ENCODE assay signal across 8 cellular contexts in the genomic region with DNA sequence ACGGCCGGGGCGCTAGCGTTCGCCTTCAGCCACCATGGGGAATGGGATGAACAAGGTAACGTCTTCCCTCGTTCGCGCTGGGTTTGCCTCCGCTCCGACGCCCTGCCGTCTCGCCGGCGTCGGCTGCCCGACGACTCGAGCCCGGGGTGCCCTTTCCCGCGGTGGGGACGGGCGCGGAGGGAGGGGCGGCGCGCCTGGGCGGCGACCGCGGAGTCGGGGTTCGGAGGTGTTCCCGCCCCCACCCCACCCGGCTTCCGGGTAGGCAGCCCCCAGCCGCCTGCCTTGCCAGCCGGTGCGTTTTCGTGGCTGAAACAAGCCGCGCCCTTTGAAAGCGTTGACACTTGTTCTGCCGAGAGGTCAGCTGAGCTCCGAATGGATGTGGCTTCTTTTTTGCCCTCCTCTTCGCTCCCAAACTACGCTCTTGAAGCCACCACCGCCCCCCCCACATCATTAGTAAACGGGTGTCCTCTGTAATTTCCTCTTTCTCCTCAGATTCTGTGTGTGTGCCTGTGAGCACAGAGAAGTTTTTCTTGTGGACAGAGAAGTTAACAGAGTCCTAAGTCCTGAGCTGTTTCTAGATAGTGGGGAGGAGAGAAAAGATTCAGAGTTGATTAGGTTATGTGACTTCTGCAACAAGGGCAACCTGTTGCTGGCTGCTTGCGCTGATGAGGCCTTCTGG. TPM values are rescaled to one million over a fixed set of nuclear protein-coding genes. Genes with fewer than 3 reads are reported as not detected.
DNase-seq lines count a peak whose midpoint lies in the region; ATAC-seq and TF ChIP-seq lines count a peak whose summit lies in the region.

No MANE protein-coding gene starts in this region.

- no peaks in the 10 kb centered on the region for H3K36me3 Mint-ChIP-seq in Caco-2 (ENCODE audit: insufficient read depth, unreplicated experiment)
- H3K36me3 Mint-ChIP-seq in activated T-helper 2 cell treated with anti-CD3 and anti-CD28 coated beads, Interferon-gamma antibody, Interleukin-2, Interleukin-4, amounts not matched to agents 10 μg/mL and 5 μg/mL and 100 μg/mL, durations not matched to agents 14 hours and 24 hours and 36 hours (ENCODE audit: low read depth) = peaks cover 3% of the 10 kb centered on the region

- H3K27ac ChIP-seq in cardiac muscle cell = peak overlapping the region; percentile 96

- H3K27me3 Mint-ChIP-seq in Caco-2 (ENCODE audit: insufficient read depth, unreplicated experiment) = peaks cover 8% of the 10 kb centered on the region
- no peaks in the 10 kb centered on the region for H3K27me3 Mint-ChIP-seq in activated T-helper 2 cell treated with anti-CD3 and anti-CD28 coated beads, Interferon-gamma antibody, Interleukin-2, Interleukin-4, amounts not matched to agents 10 μg/mL and 5 μg/mL and 100 μg/mL, durations not matched to agents 14 hours and 24 hours and 36 hours (ENCODE audit: low read depth)

- H3K9me3 ChIP-seq in Caco-2 (no peaks in the 10 kb centered on the region), cardiac muscle cell (ENCODE audit: low read depth) (no peaks in the 10 kb centered on the region)

- H3K4me3 ChIP-seq in Caco-2 (ENCODE audit: low read depth, low read length) (peak overlapping the region; percentile 42), LNCaP clone FGC (ENCODE audit: low read depth, low read length) (peak overlapping the region; percentile 55), cardiac muscle cell (peak overlapping the region; percentile 66)

- ATAC-seq in GM21737 (IDR thresholded peaks at IDR 0.05; ENCODE audit: unreplicated experiment) = peak; percentile 26

- intact Hi-C loops in Caco-2 (cut with micrococcal nuclease; ENCODE audit: unreplicated experiment) = loop anchor here (2.0 to 5.0 kb wide), 2 partner anchors 40 to 104 kb away; no protein-coding TSS in a partner anchor
- intact Hi-C loops in activated T-helper 2 cell treated with anti-CD3 and anti-CD28 coated beads, Interferon-gamma antibody, Interleukin-2, Interleukin-4, amounts not matched to agents 10 μg/mL and 5 μg/mL and 100 μg/mL, durations not matched to agents 14 hours and 24 hours and 36 hours (cut with micrococcal nuclease) = loop anchor here (1.0 to 5.0 kb wide), 11 partner anchors 22 to 395 kb away; no protein-coding TSS in a partner anchor

- TF ChIP-seq CTCF in Caco-2 (IDR thresholded peaks at IDR 0.05; ENCODE audit: insufficient read depth in 1 of 2, low read depth in 1 of 2, low read length in 1 of 2, severe bottlenecking in 1 of 2, unreplicated experiment in 1 of 2) = no peak
- peak; percentile 24; the same call in 1 of the 2 replicates for TF ChIP-seq CTCF in LNCaP clone FGC (IDR thresholded peaks at IDR 0.05; ENCODE audit: control insufficient read depth, extremely low read depth, insufficient read depth)
- TF ChIP-seq CTCF in cardiac muscle cell (IDR thresholded peaks at IDR 0.05; ENCODE audit: low read depth, low read length) = no peak

- CTCF ChIA-PET in Caco-2 (lab: Charles Lee) = no interaction called here

- H3K27me3 ChIP-seq in Caco-2 (replicated peaks; ENCODE audit: control insufficient read depth, insufficient read depth, low read length) (no peaks in the 10 kb centered on the region), cardiac muscle cell (no peaks in the 10 kb centered on the region)

- DNase-seq in Caco-2 (peak in 1 of 2 experiments; percentile 55), LNCaP clone FGC (ENCODE audit: low read depth) (no peak), cardiac muscle cell (ENCODE audit: low read depth in 1 of 2, low spot score in 1 of 2) (peak; percentile 39 to 68), renal cortical epithelial cell (ENCODE audit: low read depth) (peak; percentile 38), DMS153 (lab: John Stamatoyannopoulos, UW) (no peak), C1 segment of cervical spinal cord (lab: John Stamatoyannopoulos, UW) (no peak)
- DNase-seq in activated T-helper 2 cell treated with anti-CD3 and anti-CD28 coated beads, Interferon-gamma antibody, Interleukin-2, Interleukin-4, amounts not matched to agents 10 μg/mL and 5 μg/mL and 100 μg/mL, durations not matched to agents 14 hours and 24 hours and 36 hours (ENCODE audit: low spot score) = no peak

- H3K4me1 ChIP-seq in Caco-2 (no peaks in the 10 kb centered on the region), cardiac muscle cell (ENCODE audit: low read depth) (peaks cover 8% of the 10 kb centered on the region)

- no TSS peak for BruUV-seq in Caco-2 (replicated peaks; lab: Mats Ljungman, UMichigan)

- POLR2A ChIA-PET in Caco-2 (lab: Charles Lee) = interaction anchor here (0.6 to 0.7 kb wide), 5 partner anchors 9 to 130 kb away, joined by 3 to 7 read pairs (median 4); no protein-coding TSS in a partner anchor

- peak overlapping the region; percentile 70 for H3K27ac Mint-ChIP-seq in Caco-2 (ENCODE audit: unreplicated experiment)
- peak overlapping the region; percentile 95 for H3K27ac Mint-ChIP-seq in activated T-helper 2 cell treated with anti-CD3 and anti-CD28 coated beads, Interferon-gamma antibody, Interleukin-2, Interleukin-4, amounts not matched to agents 10 μg/mL and 5 μg/mL and 100 μg/mL, durations not matched to agents 14 hours and 24 hours and 36 hours

- H3K9me3 Mint-ChIP-seq in Caco-2 (ENCODE audit: unreplicated experiment) = no peaks in the 10 kb centered on the region
- no peaks in the 10 kb centered on the region for H3K9me3 Mint-ChIP-seq in activated T-helper 2 cell treated with anti-CD3 and anti-CD28 coated beads, Interferon-gamma antibody, Interleukin-2, Interleukin-4, amounts not matched to agents 10 μg/mL and 5 μg/mL and 100 μg/mL, durations not matched to agents 14 hours and 24 hours and 36 hours

- no peaks in the 10 kb centered on the region for H3K36me3 ChIP-seq in Caco-2 (ENCODE audit: control insufficient read depth, insufficient read depth, low read length)
- H3K36me3 ChIP-seq in cardiac muscle cell = no peaks in the 10 kb centered on the region

- peaks cover 13% of the 10 kb centered on the region for H3K4me1 Mint-ChIP-seq in Caco-2 (ENCODE audit: low read depth, unreplicated experiment)
- H3K4me1 Mint-ChIP-seq in activated T-helper 2 cell treated with anti-CD3 and anti-CD28 coated beads, Interferon-gamma antibody, Interleukin-2, Interleukin-4, amounts not matched to agents 10 μg/mL and 5 μg/mL and 100 μg/mL, durations not matched to agents 14 hours and 24 hours and 36 hours (ENCODE audit: low read depth) = peaks cover 49% of the 10 kb centered on the region

- H3K4me3 Mint-ChIP-seq in Caco-2 (ENCODE audit: unreplicated experiment) = peak overlapping the region; percentile 80
- peak overlapping the region; percentile 91 for H3K4me3 Mint-ChIP-seq in activated T-helper 2 cell treated with anti-CD3 and anti-CD28 coated beads, Interferon-gamma antibody, Interleukin-2, Interleukin-4, amounts not matched to agents 10 μg/mL and 5 μg/mL and 100 μg/mL, durations not matched to agents 14 hours and 24 hours and 36 hours (ENCODE audit: low read depth)

RNA-seq across cellular contexts. Expression of a gene that starts 0.4 kb away (rescaled TPM):
- total RNA-seq in Caco-2 (2022) (17.5 and 18.6 TPM in 2 replicates), cardiac muscle cell (82.4 and 89.3 TPM in 2 replicates), renal cortical epithelial cell (19.8 and 31.1 TPM in 2 replicates)
- total RNA-seq in activated T-helper 2 cell treated with anti-CD3 and anti-CD28 coated beads, Interferon-gamma antibody, Interleukin-2, Interleukin-4, amounts not matched to agents 10 μg/mL and 5 μg/mL and 100 μg/mL, durations not matched to agents 14 hours and 24 hours and 36 hours = 27.5 and 28.6 TPM in 2 replicates
- polyA plus RNA-seq in cardiac muscle cell = 50.7 and 58.6 TPM in 2 replicates

Comparison
In these comparisons a context has a peak if more than half of its experiments do, and no peak if none do; other contexts are left out.
1. DNase-seq: peak in cardiac muscle cell (2 of 2) and renal cortical epithelial cell (single experiment); none in LNCaP clone FGC (single experiment), activated T-helper 2 cell treated with anti-CD3 and anti-CD28 coated beads, Interferon-gamma antibody, Interleukin-2, Interleukin-4, amounts not matched to agents 10 μg/mL and 5 μg/mL and 100 μg/mL, durations not matched to agents 14 hours and 24 hours and 36 hours (single experiment), DMS153 (single experiment) and C1 segment of cervical spinal cord (0 of 14).
2. Peak in every context shown above with its lines, with median percentiles within 50 percentile points of each other: H3K4me3 ChIP-seq.